Comparison of ENCODE assay signal across 1 cellular context in genomic region chr1:109823543-109824348, GRCh38.
TF ChIP-seq lines count a peak whose summit lies in the region.

No MANE protein-coding gene starts in this region.

TF ChIP-seq in K562, 482 proteins besides CTCF, POLR2A, EP300 and RAD21 (continued from another document and continues in another):
- TF ChIP-seq ETV5 (CRISPR knock-in tag; IDR thresholded peaks at IDR 0.05; ENCODE audit: low read depth): peak; percentile 67; the same call in 1 of the 2 replicates
- no peak for TF ChIP-seq TGIF2 (CRISPR knock-in tag; IDR thresholded peaks at IDR 0.05)
- peak; percentile 29; the same call in 1 of the 2 replicates for TF ChIP-seq KAT7 (CRISPR knock-in tag; IDR thresholded peaks at IDR 0.05; ENCODE audit: borderline replicate concordance)
- TF ChIP-seq SMARCA4 (IDR thresholded peaks at IDR 0.05): peak; percentile 88
- 0 out of 2 replicates have a peak, but pooled peaks have one; percentile 85 for TF ChIP-seq CBFB (CRISPR knock-in tag; IDR thresholded peaks at IDR 0.05)
- peak; percentile 33; the same call in 1 of the 2 replicates for TF ChIP-seq MBD2 (IDR thresholded peaks at IDR 0.05; ENCODE audit: borderline replicate concordance, low read depth)
- 0 out of 2 replicates have a peak, but pooled peaks have one; percentile 28 for TF ChIP-seq ZKSCAN8 (CRISPR knock-in tag; IDR thresholded peaks at IDR 0.05)
- 0 out of 2 replicates have a peak, but pooled peaks have one; percentile 13 for TF ChIP-seq TOE1 (IDR thresholded peaks at IDR 0.05; ENCODE audit: borderline replicate concordance)
- TF ChIP-seq TOE1 (CRISPR knock-in tag; IDR thresholded peaks at IDR 0.05; ENCODE audit: borderline replicate concordance, low read depth): no peak
- TF ChIP-seq LCOR (CRISPR knock-in tag; IDR thresholded peaks at IDR 0.05): no peak
- TF ChIP-seq EZH2 (IDR thresholded peaks at IDR 0.05; ENCODE audit: borderline replicate concordance, low read depth, low read length): no peak
- peak; percentile 45; the same call in 1 of the 2 replicates for TF ChIP-seq RREB1 (CRISPR knock-in tag; IDR thresholded peaks at IDR 0.05)
- TF ChIP-seq HEY1 (CRISPR knock-in tag; IDR thresholded peaks at IDR 0.05; ENCODE audit: borderline replicate concordance): 0 out of 2 replicates have a peak, but pooled peaks have one; percentile 34
- TF ChIP-seq SUPT5H (IDR thresholded peaks at IDR 0.05): peak; percentile 58; the same call in 1 of the 2 replicates
- peak; percentile 33; the same call in 1 of the 2 replicates for TF ChIP-seq ZNF444 (CRISPR knock-in tag; IDR thresholded peaks at IDR 0.05)
- TF ChIP-seq ZNF311 (CRISPR knock-in tag; IDR thresholded peaks at IDR 0.05): peak; percentile 67; the same call in 1 of the 2 replicates
- TF ChIP-seq ZNF324 (CRISPR knock-in tag; IDR thresholded peaks at IDR 0.05): peak; percentile 33; the same call in 1 of the 2 replicates
- no peak for TF ChIP-seq ZNF184 (CRISPR knock-in tag; IDR thresholded peaks at IDR 0.05)
- TF ChIP-seq ZNF583 (CRISPR knock-in tag; IDR thresholded peaks at IDR 0.05): peak; percentile 93
- TF ChIP-seq ZSCAN32 (CRISPR knock-in tag; IDR thresholded peaks at IDR 0.05): 0 out of 2 replicates have a peak, but pooled peaks have one; percentile 19
- TF ChIP-seq, protein P1, sequence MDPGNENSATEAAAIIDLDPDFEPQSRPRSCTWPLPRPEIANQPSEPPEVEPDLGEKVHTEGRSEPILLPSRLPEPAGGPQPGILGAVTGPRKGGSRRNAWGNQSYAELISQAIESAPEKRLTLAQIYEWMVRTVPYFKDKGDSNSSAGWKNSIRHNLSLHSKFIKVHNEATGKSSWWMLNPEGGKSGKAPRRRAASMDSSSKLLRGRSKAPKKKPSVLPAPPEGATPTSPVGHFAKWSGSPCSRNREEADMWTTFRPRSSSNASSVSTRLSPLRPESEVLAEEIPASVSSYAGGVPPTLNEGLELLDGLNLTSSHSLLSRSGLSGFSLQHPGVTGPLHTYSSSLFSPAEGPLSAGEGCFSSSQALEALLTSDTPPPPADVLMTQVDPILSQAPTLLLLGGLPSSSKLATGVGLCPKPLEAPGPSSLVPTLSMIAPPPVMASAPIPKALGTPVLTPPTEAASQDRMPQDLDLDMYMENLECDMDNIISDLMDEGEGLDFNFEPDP (CRISPR knock-in tag; IDR thresholded peaks at IDR 0.05): peak; percentile 7; the same call in 1 of the 2 replicates
- 0 out of 2 replicates have a peak, but pooled peaks have one; percentile 10 for TF ChIP-seq SMC3 (conservative IDR thresholded peaks at IDR 0.05; ENCODE audit: insufficient read depth, low read depth, low read length)
- no peak for TF ChIP-seq KHSRP (IDR thresholded peaks at IDR 0.05)
- TF ChIP-seq BRD9 (IDR thresholded peaks at IDR 0.05; ENCODE audit: low read depth, partially characterized antibody): peak; percentile 66
- 0 out of 2 replicates have a peak, but pooled peaks have one; percentile 7 for TF ChIP-seq ZNF175 (CRISPR knock-in tag; IDR thresholded peaks at IDR 0.05; ENCODE audit: low read depth)
- TF ChIP-seq PATZ1 (CRISPR knock-in tag; IDR thresholded peaks at IDR 0.05; ENCODE audit: borderline replicate concordance): peak; percentile 69; the same call in 1 of the 2 replicates
- 0 out of 4 replicates have a peak, but pooled peaks of 1 of the 2 experiments have one; percentile 14 for TF ChIP-seq UBTF (IDR thresholded peaks at IDR 0.05; ENCODE audit: borderline replicate concordance in 1 of 2, low read depth in 2 of 2, low read length in 2 of 2)
- TF ChIP-seq STAT5B (CRISPR knock-in tag; IDR thresholded peaks at IDR 0.05): no peak
- 0 out of 2 replicates have a peak, but pooled peaks have one; percentile 37 for TF ChIP-seq ZNF12 (CRISPR knock-in tag; IDR thresholded peaks at IDR 0.05)
- TF ChIP-seq RBFOX2 (IDR thresholded peaks at IDR 0.05; ENCODE audit: low read depth, low read length): peak; percentile 80
- TF ChIP-seq L3MBTL2 (IDR thresholded peaks at IDR 0.05): peak; percentile 71
- no peak for TF ChIP-seq POLR3A (IDR thresholded peaks at IDR 0.05; ENCODE audit: borderline replicate concordance, extremely low read depth, insufficient read depth, insufficient read length)
- TF ChIP-seq, protein P2, sequence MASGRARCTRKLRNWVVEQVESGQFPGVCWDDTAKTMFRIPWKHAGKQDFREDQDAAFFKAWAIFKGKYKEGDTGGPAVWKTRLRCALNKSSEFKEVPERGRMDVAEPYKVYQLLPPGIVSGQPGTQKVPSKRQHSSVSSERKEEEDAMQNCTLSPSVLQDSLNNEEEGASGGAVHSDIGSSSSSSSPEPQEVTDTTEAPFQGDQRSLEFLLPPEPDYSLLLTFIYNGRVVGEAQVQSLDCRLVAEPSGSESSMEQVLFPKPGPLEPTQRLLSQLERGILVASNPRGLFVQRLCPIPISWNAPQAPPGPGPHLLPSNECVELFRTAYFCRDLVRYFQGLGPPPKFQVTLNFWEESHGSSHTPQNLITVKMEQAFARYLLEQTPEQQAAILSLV (tag; IDR thresholded peaks at IDR 0.05): peak; percentile 7; the same call in 1 of the 2 replicates
- peak; percentile 58 for TF ChIP-seq KDM5B (IDR thresholded peaks at IDR 0.05; ENCODE audit: insufficient replicate concordance, low read depth, low read length)
- TF ChIP-seq MYNN (IDR thresholded peaks at IDR 0.05): peak; percentile 97
- no peak for TF ChIP-seq MYNN (CRISPR knock-in tag; IDR thresholded peaks at IDR 0.05)
- TF ChIP-seq, protein P3, sequence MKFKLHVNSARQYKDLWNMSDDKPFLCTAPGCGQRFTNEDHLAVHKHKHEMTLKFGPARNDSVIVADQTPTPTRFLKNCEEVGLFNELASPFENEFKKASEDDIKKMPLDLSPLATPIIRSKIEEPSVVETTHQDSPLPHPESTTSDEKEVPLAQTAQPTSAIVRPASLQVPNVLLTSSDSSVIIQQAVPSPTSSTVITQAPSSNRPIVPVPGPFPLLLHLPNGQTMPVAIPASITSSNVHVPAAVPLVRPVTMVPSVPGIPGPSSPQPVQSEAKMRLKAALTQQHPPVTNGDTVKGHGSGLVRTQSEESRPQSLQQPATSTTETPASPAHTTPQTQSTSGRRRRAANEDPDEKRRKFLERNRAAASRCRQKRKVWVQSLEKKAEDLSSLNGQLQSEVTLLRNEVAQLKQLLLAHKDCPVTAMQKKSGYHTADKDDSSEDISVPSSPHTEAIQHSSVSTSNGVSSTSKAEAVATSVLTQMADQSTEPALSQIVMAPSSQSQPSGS (CRISPR knock-in tag; IDR thresholded peaks at IDR 0.05): no peak
- TF ChIP-seq LEF1 (IDR thresholded peaks at IDR 0.05): no peak
- no peak for TF ChIP-seq NR1H2 (CRISPR knock-in tag; IDR thresholded peaks at IDR 0.05)
- peak; percentile 39 for TF ChIP-seq CCNT2 (IDR thresholded peaks at IDR 0.05; ENCODE audit: borderline replicate concordance, extremely low read depth, insufficient read length, low read depth, low read length)
- TF ChIP-seq EGR1 (conservative IDR thresholded peaks at IDR 0.05): 0 out of 2 replicates have a peak, but pooled peaks have one; percentile 6
- no peak for TF ChIP-seq ZNF436 (CRISPR knock-in tag; IDR thresholded peaks at IDR 0.05)
- TF ChIP-seq SMARCE1 (IDR thresholded peaks at IDR 0.05): peak; percentile 87
- no peak for TF ChIP-seq CEBPB (tag; IDR thresholded peaks at IDR 0.05)
- peak; percentile 97 for TF ChIP-seq TFAP4 (CRISPR knock-in tag; IDR thresholded peaks at IDR 0.05; ENCODE audit: borderline replicate concordance)
- 0 out of 2 replicates have a peak, but pooled peaks have one; percentile 18 for TF ChIP-seq HCFC1 (IDR thresholded peaks at IDR 0.05; ENCODE audit: low read depth, low read length)
- TF ChIP-seq MYC (IDR thresholded peaks at IDR 0.05; ENCODE audit: low read depth, low read length): peak; percentile 30; the same call in 1 of the 2 replicates
- peak; percentile 39; the same call in 1 of the 2 replicates for TF ChIP-seq MYC (CRISPR knock-in tag; IDR thresholded peaks at IDR 0.05; ENCODE audit: borderline replicate concordance, low read depth)
- 0 out of 2 replicates have a peak, but pooled peaks have one; percentile 28 for TF ChIP-seq ZNF717 (CRISPR knock-in tag; IDR thresholded peaks at IDR 0.05)
- TF ChIP-seq NR4A1 (CRISPR knock-in tag; IDR thresholded peaks at IDR 0.05): peak; percentile 93
- TF ChIP-seq NR4A1 (tag; IDR thresholded peaks at IDR 0.05): peak; percentile 95
- TF ChIP-seq MEF2D (tag; conservative IDR thresholded peaks at IDR 0.05; ENCODE audit: low read depth): peak; percentile 22; the same call in 1 of the 2 replicates
- TF ChIP-seq ZNF133 (CRISPR knock-in tag; IDR thresholded peaks at IDR 0.05): no peak
- peak in 1 of 2 experiments; percentile 44; a peak in 1 of 4 replicates for TF ChIP-seq SRF (CRISPR knock-in tag; IDR thresholded peaks at IDR 0.05)
- TF ChIP-seq BCL6 (CRISPR knock-in tag; IDR thresholded peaks at IDR 0.05): no peak
